Comparison of ENCODE assay signal across 1 cellular context in genomic region chr19:4935449-4935848, GRCh38.
TF ChIP-seq lines count a peak whose summit lies in the region.

No MANE protein-coding gene starts in this region.

TF ChIP-seq in HEK293, 187 proteins besides CTCF, POLR2A, EP300 and RAD21 (continued from another document):
- TF ChIP-seq ZNF148 (tag by site-specific recombination; IDR thresholded peaks at IDR 0.05; ENCODE audit: borderline replicate concordance) (no peak), ZNF24 (tag by site-specific recombination; IDR thresholded peaks at IDR 0.05) (no peak), ZNF529 (tag by site-specific recombination; IDR thresholded peaks at IDR 0.05; ENCODE audit: insufficient replicate concordance) (no peak)
